1 cellular context compared by ENCODE assay signal in the genomic region with DNA sequence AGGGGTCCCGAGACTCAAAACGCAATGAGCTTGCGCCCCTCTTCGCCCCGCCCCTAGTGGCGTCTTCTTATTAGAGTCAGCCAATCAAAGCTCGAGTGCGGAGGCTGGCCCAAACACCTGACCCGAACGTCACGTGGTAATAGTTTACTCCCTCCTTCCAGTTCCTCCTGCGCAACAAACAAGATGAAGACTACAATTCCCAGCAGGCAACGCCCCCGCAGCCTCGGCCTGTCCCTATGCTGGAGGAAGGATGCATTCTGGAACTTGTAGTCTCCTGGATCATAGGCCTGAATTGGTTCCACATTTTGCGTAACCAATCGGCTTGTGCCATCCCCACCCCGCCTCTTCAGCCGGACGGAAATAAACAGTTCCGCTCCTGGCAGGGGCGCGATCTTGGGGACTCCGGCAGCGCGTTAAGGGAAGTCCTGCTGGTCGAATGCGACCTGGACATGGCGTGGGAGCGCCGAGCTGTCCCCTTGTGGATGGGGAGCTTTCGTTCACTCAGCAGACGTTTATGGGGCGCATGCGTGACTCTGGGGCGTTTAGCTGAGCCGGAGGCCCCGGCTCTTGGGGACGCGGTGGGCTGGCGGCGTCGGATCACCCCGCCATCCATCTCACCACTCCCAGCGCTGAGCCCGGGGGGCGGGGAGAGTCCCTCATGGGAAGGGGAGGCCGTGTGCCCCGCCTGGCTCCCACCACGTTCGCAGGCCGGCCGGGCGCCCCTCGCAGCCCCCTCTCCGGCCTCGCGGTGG.
TF ChIP-seq lines count a peak whose summit lies in the region.

A gene (minus strand): TSS at position 26 of the 752 bp plus-strand sequence. CDS start 38 bp downstream, outside the sequence.

TF ChIP-seq in K562, 482 proteins besides CTCF, POLR2A, EP300 and RAD21 (continued from another document and continues in another):
- TF ChIP-seq, protein P1, sequence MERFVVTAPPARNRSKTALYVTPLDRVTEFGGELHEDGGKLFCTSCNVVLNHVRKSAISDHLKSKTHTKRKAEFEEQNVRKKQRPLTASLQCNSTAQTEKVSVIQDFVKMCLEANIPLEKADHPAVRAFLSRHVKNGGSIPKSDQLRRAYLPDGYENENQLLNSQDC (CRISPR knock-in tag; IDR thresholded peaks at IDR 0.05): no peak
- TF ChIP-seq ZNF347 (CRISPR knock-in tag; IDR thresholded peaks at IDR 0.05; ENCODE audit: low read depth) (no peak), KAT2B (IDR thresholded peaks at IDR 0.05; ENCODE audit: low read depth, low read length) (no peak), EWSR1 (IDR thresholded peaks at IDR 0.05; ENCODE audit: borderline replicate concordance, low read depth, partially characterized antibody) (no peak), RBBP5 (IDR thresholded peaks at IDR 0.05; ENCODE audit: borderline replicate concordance, insufficient read depth, low read length, poor library complexity, severe bottlenecking) (peak; percentile 58), SNRNP70 (optimal IDR thresholded peaks at IDR 0.05; ENCODE audit: low read depth, low read length) (no peak), CEBPB (tag; IDR thresholded peaks at IDR 0.05) (peak; percentile 79), MCM3 (IDR thresholded peaks at IDR 0.05) (no peak), SIN3B (IDR thresholded peaks at IDR 0.05; ENCODE audit: low read depth) (peak; percentile 77), CHD1 (IDR thresholded peaks at IDR 0.05; ENCODE audit: low read length) (peak; percentile 76), MAFK (IDR thresholded peaks at IDR 0.05; ENCODE audit: low read length) (peak; percentile 35; the same call in 1 of the 2 replicates), YBX1 (IDR thresholded peaks at IDR 0.05) (no peak), ZNF212 (CRISPR knock-in tag; IDR thresholded peaks at IDR 0.05) (no peak), ZSCAN29 (IDR thresholded peaks at IDR 0.05) (no peak), TRIM24 (IDR thresholded peaks at IDR 0.05) (no peak), TARDBP (IDR thresholded peaks at IDR 0.05) (no peak), PHB2 (IDR thresholded peaks at IDR 0.05; ENCODE audit: low read depth) (no peak), TSC22D4 (tag; IDR thresholded peaks at IDR 0.05) (no peak), POLR2G (IDR thresholded peaks at IDR 0.05; ENCODE audit: low read depth, low read length) (peak; percentile 97), ZNF23 (CRISPR knock-in tag; IDR thresholded peaks at IDR 0.05) (no peak), ZC3H11A (IDR thresholded peaks at IDR 0.05; ENCODE audit: low read depth, low read length) (no peak), POLR2B (IDR thresholded peaks at IDR 0.05; ENCODE audit: low read depth, partially characterized antibody) (peak; percentile 95), HSF4 (CRISPR knock-in tag; IDR thresholded peaks at IDR 0.05; ENCODE audit: borderline replicate concordance) (no peak), FIP1L1 (IDR thresholded peaks at IDR 0.05; ENCODE audit: low read depth, low read length, poor library complexity, severe bottlenecking) (peak; percentile 93), ZFP30 (CRISPR knock-in tag; IDR thresholded peaks at IDR 0.05; ENCODE audit: borderline replicate concordance) (no peak), ZBTB7A (IDR thresholded peaks at IDR 0.05; ENCODE audit: borderline replicate concordance, control insufficient read depth, low read depth, low read length) (peak; percentile 99), ZEB2 (IDR thresholded peaks at IDR 0.05) (peak; percentile 20; the same call in 1 of the 2 replicates)
- TF ChIP-seq, protein P2, sequence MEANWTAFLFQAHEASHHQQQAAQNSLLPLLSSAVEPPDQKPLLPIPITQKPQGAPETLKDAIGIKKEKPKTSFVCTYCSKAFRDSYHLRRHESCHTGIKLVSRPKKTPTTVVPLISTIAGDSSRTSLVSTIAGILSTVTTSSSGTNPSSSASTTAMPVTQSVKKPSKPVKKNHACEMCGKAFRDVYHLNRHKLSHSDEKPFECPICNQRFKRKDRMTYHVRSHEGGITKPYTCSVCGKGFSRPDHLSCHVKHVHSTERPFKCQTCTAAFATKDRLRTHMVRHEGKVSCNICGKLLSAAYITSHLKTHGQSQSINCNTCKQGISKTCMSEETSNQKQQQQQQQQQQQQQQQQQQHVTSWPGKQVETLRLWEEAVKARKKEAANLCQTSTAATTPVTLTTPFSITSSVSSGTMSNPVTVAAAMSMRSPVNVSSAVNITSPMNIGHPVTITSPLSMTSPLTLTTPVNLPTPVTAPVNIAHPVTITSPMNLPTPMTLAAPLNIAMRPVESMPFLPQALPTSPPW (CRISPR knock-in tag; IDR thresholded peaks at IDR 0.05): peak; percentile 76
- TF ChIP-seq, protein P3, sequence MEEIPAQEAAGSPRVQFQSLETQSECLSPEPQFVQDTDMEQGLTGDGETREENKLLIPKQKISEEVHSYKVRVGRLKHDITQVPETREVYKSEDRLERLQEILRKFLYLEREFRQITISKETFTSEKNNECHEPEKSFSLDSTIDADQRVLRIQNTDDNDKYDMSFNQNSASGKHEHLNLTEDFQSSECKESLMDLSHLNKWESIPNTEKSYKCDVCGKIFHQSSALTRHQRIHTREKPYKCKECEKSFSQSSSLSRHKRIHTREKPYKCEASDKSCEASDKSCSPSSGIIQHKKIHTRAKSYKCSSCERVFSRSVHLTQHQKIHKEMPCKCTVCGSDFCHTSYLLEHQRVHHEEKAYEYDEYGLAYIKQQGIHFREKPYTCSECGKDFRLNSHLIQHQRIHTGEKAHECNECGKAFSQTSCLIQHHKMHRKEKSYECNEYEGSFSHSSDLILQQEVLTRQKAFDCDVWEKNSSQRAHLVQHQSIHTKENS (CRISPR knock-in tag; IDR thresholded peaks at IDR 0.05): no peak
- TF ChIP-seq, protein P4, sequence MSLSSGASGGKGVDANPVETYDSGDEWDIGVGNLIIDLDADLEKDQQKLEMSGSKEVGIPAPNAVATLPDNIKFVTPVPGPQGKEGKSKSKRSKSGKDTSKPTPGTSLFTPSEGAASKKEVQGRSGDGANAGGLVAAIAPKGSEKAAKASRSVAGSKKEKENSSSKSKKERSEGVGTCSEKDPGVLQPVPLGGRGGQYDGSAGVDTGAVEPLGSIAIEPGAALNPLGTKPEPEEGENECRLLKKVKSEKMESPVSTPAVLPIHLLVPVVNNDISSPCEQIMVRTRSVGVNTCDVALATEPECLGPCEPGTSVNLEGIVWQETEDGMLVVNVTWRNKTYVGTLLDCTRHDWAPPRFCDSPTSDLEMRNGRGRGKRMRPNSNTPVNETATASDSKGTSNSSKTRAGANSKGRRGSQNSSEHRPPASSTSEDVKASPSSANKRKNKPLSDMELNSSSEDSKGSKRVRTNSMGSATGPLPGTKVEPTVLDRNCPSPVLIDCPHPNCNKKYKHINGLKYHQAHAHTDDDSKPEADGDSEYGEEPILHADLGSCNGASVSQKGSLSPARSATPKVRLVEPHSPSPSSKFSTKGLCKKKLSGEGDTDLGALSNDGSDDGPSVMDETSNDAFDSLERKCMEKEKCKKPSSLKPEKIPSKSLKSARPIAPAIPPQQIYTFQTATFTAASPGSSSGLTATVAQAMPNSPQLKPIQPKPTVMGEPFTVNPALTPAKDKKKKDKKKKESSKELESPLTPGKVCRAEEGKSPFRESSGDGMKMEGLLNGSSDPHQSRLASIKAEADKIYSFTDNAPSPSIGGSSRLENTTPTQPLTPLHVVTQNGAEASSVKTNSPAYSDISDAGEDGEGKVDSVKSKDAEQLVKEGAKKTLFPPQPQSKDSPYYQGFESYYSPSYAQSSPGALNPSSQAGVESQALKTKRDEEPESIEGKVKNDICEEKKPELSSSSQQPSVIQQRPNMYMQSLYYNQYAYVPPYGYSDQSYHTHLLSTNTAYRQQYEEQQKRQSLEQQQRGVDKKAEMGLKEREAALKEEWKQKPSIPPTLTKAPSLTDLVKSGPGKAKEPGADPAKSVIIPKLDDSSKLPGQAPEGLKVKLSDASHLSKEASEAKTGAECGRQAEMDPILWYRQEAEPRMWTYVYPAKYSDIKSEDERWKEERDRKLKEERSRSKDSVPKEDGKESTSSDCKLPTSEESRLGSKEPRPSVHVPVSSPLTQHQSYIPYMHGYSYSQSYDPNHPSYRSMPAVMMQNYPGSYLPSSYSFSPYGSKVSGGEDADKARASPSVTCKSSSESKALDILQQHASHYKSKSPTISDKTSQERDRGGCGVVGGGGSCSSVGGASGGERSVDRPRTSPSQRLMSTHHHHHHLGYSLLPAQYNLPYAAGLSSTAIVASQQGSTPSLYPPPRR (CRISPR knock-in tag; IDR thresholded peaks at IDR 0.05; ENCODE audit: borderline replicate concordance): peak; percentile 36; the same call in 1 of the 2 replicates
- TF ChIP-seq, protein P5, sequence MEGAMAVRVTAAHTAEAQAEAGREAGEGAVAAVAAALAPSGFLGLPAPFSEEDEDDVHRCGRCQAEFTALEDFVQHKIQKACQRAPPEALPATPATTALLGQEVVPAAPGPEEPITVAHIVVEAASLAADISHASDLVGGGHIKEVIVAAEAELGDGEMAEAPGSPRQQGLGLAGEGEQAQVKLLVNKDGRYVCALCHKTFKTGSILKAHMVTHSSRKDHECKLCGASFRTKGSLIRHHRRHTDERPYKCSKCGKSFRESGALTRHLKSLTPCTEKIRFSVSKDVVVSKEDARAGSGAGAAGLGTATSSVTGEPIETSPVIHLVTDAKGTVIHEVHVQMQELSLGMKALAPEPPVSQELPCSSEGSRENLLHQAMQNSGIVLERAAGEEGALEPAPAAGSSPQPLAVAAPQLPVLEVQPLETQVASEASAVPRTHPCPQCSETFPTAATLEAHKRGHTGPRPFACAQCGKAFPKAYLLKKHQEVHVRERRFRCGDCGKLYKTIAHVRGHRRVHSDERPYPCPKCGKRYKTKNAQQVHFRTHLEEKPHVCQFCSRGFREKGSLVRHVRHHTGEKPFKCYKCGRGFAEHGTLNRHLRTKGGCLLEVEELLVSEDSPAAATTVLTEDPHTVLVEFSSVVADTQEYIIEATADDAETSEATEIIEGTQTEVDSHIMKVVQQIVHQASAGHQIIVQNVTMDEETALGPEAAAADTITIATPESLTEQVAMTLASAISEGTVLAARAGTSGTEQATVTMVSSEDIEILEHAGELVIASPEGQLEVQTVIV (CRISPR knock-in tag; IDR thresholded peaks at IDR 0.05; ENCODE audit: borderline replicate concordance): no peak
- TF ChIP-seq, protein P6, sequence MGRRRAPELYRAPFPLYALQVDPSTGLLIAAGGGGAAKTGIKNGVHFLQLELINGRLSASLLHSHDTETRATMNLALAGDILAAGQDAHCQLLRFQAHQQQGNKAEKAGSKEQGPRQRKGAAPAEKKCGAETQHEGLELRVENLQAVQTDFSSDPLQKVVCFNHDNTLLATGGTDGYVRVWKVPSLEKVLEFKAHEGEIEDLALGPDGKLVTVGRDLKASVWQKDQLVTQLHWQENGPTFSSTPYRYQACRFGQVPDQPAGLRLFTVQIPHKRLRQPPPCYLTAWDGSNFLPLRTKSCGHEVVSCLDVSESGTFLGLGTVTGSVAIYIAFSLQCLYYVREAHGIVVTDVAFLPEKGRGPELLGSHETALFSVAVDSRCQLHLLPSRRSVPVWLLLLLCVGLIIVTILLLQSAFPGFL (CRISPR knock-in tag; IDR thresholded peaks at IDR 0.05): no peak
- TF ChIP-seq, protein P7, sequence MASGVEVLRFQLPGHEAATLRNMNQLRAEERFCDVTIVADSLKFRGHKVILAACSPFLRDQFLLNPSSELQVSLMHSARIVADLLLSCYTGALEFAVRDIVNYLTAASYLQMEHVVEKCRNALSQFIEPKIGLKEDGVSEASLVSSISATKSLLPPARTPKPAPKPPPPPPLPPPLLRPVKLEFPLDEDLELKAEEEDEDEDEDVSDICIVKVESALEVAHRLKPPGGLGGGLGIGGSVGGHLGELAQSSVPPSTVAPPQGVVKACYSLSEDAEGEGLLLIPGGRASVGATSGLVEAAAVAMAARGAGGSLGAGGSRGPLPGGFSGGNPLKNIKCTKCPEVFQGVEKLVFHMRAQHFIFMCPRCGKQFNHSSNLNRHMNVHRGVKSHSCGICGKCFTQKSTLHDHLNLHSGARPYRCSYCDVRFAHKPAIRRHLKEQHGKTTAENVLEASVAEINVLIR (CRISPR knock-in tag; IDR thresholded peaks at IDR 0.05): no peak; the same call in 1 of the 2 replicates
- TF ChIP-seq, protein P8, sequence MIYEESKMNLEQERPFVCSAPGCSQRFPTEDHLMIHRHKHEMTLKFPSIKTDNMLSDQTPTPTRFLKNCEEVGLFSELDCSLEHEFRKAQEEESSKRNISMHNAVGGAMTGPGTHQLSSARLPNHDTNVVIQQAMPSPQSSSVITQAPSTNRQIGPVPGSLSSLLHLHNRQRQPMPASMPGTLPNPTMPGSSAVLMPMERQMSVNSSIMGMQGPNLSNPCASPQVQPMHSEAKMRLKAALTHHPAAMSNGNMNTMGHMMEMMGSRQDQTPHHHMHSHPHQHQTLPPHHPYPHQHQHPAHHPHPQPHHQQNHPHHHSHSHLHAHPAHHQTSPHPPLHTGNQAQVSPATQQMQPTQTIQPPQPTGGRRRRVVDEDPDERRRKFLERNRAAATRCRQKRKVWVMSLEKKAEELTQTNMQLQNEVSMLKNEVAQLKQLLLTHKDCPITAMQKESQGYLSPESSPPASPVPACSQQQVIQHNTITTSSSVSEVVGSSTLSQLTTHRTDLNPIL (CRISPR knock-in tag; IDR thresholded peaks at IDR 0.05): no peak
- TF ChIP-seq, protein P9, sequence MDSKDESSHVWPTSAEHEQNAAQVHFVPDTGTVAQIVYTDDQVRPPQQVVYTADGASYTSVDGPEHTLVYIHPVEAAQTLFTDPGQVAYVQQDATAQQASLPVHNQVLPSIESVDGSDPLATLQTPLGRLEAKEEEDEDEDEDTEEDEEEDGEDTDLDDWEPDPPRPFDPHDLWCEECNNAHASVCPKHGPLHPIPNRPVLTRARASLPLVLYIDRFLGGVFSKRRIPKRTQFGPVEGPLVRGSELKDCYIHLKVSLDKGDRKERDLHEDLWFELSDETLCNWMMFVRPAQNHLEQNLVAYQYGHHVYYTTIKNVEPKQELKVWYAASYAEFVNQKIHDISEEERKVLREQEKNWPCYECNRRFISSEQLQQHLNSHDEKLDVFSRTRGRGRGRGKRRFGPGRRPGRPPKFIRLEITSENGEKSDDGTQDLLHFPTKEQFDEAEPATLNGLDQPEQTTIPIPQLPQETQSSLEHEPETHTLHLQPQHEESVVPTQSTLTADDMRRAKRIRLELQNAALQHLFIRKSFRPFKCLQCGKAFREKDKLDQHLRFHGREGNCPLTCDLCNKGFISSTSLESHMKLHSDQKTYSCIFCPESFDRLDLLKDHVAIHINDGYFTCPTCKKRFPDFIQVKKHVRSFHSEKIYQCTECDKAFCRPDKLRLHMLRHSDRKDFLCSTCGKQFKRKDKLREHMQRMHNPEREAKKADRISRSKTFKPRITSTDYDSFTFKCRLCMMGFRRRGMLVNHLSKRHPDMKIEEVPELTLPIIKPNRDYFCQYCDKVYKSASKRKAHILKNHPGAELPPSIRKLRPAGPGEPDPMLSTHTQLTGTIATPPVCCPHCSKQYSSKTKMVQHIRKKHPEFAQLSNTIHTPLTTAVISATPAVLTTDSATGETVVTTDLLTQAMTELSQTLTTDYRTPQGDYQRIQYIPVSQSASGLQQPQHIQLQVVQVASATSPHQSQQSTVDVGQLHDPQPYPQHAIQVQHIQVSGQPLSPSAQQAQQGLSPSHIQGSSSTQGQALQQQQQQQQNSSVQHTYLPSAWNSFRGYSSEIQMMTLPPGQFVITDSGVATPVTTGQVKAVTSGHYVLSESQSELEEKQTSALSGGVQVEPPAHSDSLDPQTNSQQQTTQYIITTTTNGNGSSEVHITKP (IDR thresholded peaks at IDR 0.05; ENCODE audit: partially characterized antibody): peak; percentile 48
